ENCODE assay signal across 14 cellular contexts in genomic region chr10:113550365-113550764, GRCh38. TPM values are rescaled to one million over a fixed set of nuclear protein-coding genes. Genes with fewer than 3 reads are reported as not detected.
DNase-seq lines count a peak whose midpoint lies in the region; ATAC-seq, FAIRE-seq and TF ChIP-seq lines count a peak whose summit lies in the region.
"Had no signal": no experiment of that assay in that cellular context is flagged by ENCODE, and none has a peak within 500 bp of the region (broad histone marks: within the 10 kb centered on the region; RNA-seq: fewer than 3 reads in every experiment).

No MANE protein-coding gene starts in this region.

- no peak for TF ChIP-seq POLR2A in HepG2 (IDR thresholded peaks at IDR 0.05; ENCODE audit: insufficient read depth in 1 of 2, low read depth in 2 of 2, low read length in 2 of 2)

- H3K9ac ChIP-seq in HepG2 (ENCODE audit: insufficient read depth, low read depth, low read length), result no peak overlapping the region

- no peak for TF ChIP-seq RAD21 in HepG2 (CRISPR knock-in tag; IDR thresholded peaks at IDR 0.05)

- H3K4me1 Mint-ChIP-seq in chondrocyte (ENCODE audit: low read depth), result peaks cover 8% of the 10 kb centered on the region
- H3K4me1 Mint-ChIP-seq in stimulated activated naive B cell treated with anti-CD40 and anti-IgM and Interleukin-4, amounts not matched to agents 10 μg/mL and 1 μg/mL and 100 μg/mL, for 72 hours, result no peaks in the 10 kb centered on the region
- no peaks in the 10 kb centered on the region for H3K4me1 Mint-ChIP-seq in activated T-helper 2 cell treated with anti-CD3 and anti-CD28 coated beads, Interferon-gamma antibody, Interleukin-2, Interleukin-4, amounts not matched to agents 10 μg/mL and 5 μg/mL and 100 μg/mL, durations not matched to agents 14 hours and 24 hours and 36 hours (ENCODE audit: low read depth)
- H3K4me1 Mint-ChIP-seq: CD4-positive, CD25-positive, alpha-beta regulatory T cell; naive B cell had no signal

- no TSS peak for BruUV-seq in HepG2 (replicated peaks; lab: Mats Ljungman, UMichigan)

- no peak overlapping the region for H3K27ac ChIP-seq in HepG2 (ENCODE audit: extremely low read length, insufficient read depth, low read length)
- H3K27ac ChIP-seq in heart right ventricle, result peak overlapping the region in 1 of 10 donors; percentile 16
- H3K27ac ChIP-seq: coronary artery had no signal

- H3K27ac Mint-ChIP-seq in chondrocyte (ENCODE audit: unreplicated experiment), result peak overlapping the region; percentile 49
- no peak overlapping the region for H3K27ac Mint-ChIP-seq in stimulated activated naive B cell treated with anti-CD40 and anti-IgM and Interleukin-4, amounts not matched to agents 10 μg/mL and 1 μg/mL and 100 μg/mL, for 72 hours
- no peak overlapping the region for H3K27ac Mint-ChIP-seq in activated T-helper 2 cell treated with anti-CD3 and anti-CD28 coated beads, Interferon-gamma antibody, Interleukin-2, Interleukin-4, amounts not matched to agents 10 μg/mL and 5 μg/mL and 100 μg/mL, durations not matched to agents 14 hours and 24 hours and 36 hours
- H3K27ac Mint-ChIP-seq: CD4-positive, CD25-positive, alpha-beta regulatory T cell; naive B cell had no signal

- H3K9me3 Mint-ChIP-seq in chondrocyte (ENCODE audit: low read depth), result no peaks in the 10 kb centered on the region
- peaks cover 0 to 2% of the 10 kb centered on the region in 2 donors for H3K9me3 Mint-ChIP-seq in stimulated activated naive B cell treated with anti-CD40 and anti-IgM and Interleukin-4, amounts not matched to agents 10 μg/mL and 1 μg/mL and 100 μg/mL, for 72 hours
- H3K9me3 Mint-ChIP-seq in activated T-helper 2 cell treated with anti-CD3 and anti-CD28 coated beads, Interferon-gamma antibody, Interleukin-2, Interleukin-4, amounts not matched to agents 10 μg/mL and 5 μg/mL and 100 μg/mL, durations not matched to agents 14 hours and 24 hours and 36 hours, result no peaks in the 10 kb centered on the region
- H3K9me3 Mint-ChIP-seq: stimulated activated naive CD8-positive, alpha-beta T cell treated with anti-CD3 and anti-CD28 coated beads, Interleukin-15, Interleukin-2, amounts not matched to agents 100 ng/mL and 50 ng/mL, for 24 hours had no signal

- H3K4me3 ChIP-seq in HepG2 (replicated peaks in 1 of 3; ENCODE audit: insufficient read depth in 1 of 3, low read depth in 2 of 3, low read length in 3 of 3) (no peak overlapping the region), heart right ventricle (no peak overlapping the region)
- H3K4me3 ChIP-seq: coronary artery had no signal

- ATAC-seq in HepG2 (no peak), heart right ventricle (no peak)
- ATAC-seq in stimulated activated naive B cell treated with anti-CD40 and anti-IgM and Interleukin-4, amounts not matched to agents 10 μg/mL and 1 μg/mL and 100 μg/mL, for 72 hours (replicated peaks), result no peak

- H3K27me3 ChIP-seq in HepG2 (ENCODE audit: control insufficient read depth in 1 of 2, insufficient read depth in 2 of 2, low read length in 2 of 2), result peaks cover 0 to 4% of the 10 kb centered on the region in 2 experiments; a peak in 1 of 5 replicates
- peaks cover 0 to 16% (median 4%) of the 10 kb centered on the region in 7 donors for H3K27me3 ChIP-seq in heart right ventricle

- H3K4me3 Mint-ChIP-seq in chondrocyte (ENCODE audit: unreplicated experiment), result no peak overlapping the region
- no peak overlapping the region for H3K4me3 Mint-ChIP-seq in stimulated activated naive B cell treated with anti-CD40 and anti-IgM and Interleukin-4, amounts not matched to agents 10 μg/mL and 1 μg/mL and 100 μg/mL, for 72 hours
- no peak overlapping the region for H3K4me3 Mint-ChIP-seq in activated T-helper 2 cell treated with anti-CD3 and anti-CD28 coated beads, Interferon-gamma antibody, Interleukin-2, Interleukin-4, amounts not matched to agents 10 μg/mL and 5 μg/mL and 100 μg/mL, durations not matched to agents 14 hours and 24 hours and 36 hours (ENCODE audit: low read depth)
- H3K4me3 Mint-ChIP-seq: CD4-positive, CD25-positive, alpha-beta regulatory T cell; stimulated activated naive CD8-positive, alpha-beta T cell treated with anti-CD3 and anti-CD28 coated beads, Interleukin-15, Interleukin-2, amounts not matched to agents 100 ng/mL and 50 ng/mL, for 24 hours had no signal

- no peaks in the 10 kb centered on the region for H4K20me1 ChIP-seq in HepG2 (ENCODE audit: insufficient read depth, low read length)

- no peak for FAIRE-seq in HepG2 (lab: Jason Lieb, UNC)

- H3K36me3 Mint-ChIP-seq in chondrocyte (ENCODE audit: low read depth), result peaks cover 2% of the 10 kb centered on the region
- H3K36me3 Mint-ChIP-seq in stimulated activated naive B cell treated with anti-CD40 and anti-IgM and Interleukin-4, amounts not matched to agents 10 μg/mL and 1 μg/mL and 100 μg/mL, for 72 hours, result no peaks in the 10 kb centered on the region
- no peaks in the 10 kb centered on the region for H3K36me3 Mint-ChIP-seq in activated T-helper 2 cell treated with anti-CD3 and anti-CD28 coated beads, Interferon-gamma antibody, Interleukin-2, Interleukin-4, amounts not matched to agents 10 μg/mL and 5 μg/mL and 100 μg/mL, durations not matched to agents 14 hours and 24 hours and 36 hours (ENCODE audit: low read depth)
- H3K36me3 Mint-ChIP-seq: CD4-positive, CD25-positive, alpha-beta regulatory T cell; naive B cell had no signal

- 35% methylated on average over 4 of the region's 6 CpGs for WGBS in HepG2 (ENCODE audit: low lambda C conversion rate)
- WGBS in heart right ventricle, 2 donors, result 52 to 54% methylated on average over 6 of the region's 6 CpGs

- in situ Hi-C loops in HepG2 (cut with HindIII; ENCODE audit: extremely low pct_ligation_motif_present, low pct_unique_long_range_greater_than_20kb), result no loop called here

- no peaks in the 10 kb centered on the region for H3K79me2 ChIP-seq in HepG2 (ENCODE audit: insufficient read depth, low read length)

- H3K4me2 ChIP-seq in HepG2 (ENCODE audit: low read depth, low read length), result no peak overlapping the region

- no peaks in the 10 kb centered on the region for H3K9me3 ChIP-seq in HepG2 (ENCODE audit: low read length)
- no peaks in the 10 kb centered on the region for H3K9me3 ChIP-seq in heart right ventricle

- no peak overlapping the region for H2AFZ ChIP-seq in HepG2 (ENCODE audit: low read length)

- DNase-seq in DMS53 (lab: John Stamatoyannopoulos, UW), result peak; percentile 69
- peak; percentile 19 for DNase-seq in LHCN-M2 (ENCODE audit: low read depth)
- DNase-seq in chondrocyte (ENCODE audit: low spot score), result no peak
- DNase-seq in HepG2 (ENCODE audit: low spot score), result no peak
- DNase-seq in DMS79 (lab: John Stamatoyannopoulos, UW), result no peak
- DNase-seq in heart right ventricle, result no peak
- DNase-seq in stimulated activated naive B cell treated with anti-CD40 and anti-IgM and Interleukin-4, amounts not matched to agents 10 μg/mL and 1 μg/mL and 100 μg/mL, for 72 hours, result no peak
- DNase-seq in activated T-helper 2 cell treated with anti-CD3 and anti-CD28 coated beads, Interferon-gamma antibody, Interleukin-2, Interleukin-4, amounts not matched to agents 10 μg/mL and 5 μg/mL and 100 μg/mL, durations not matched to agents 14 hours and 24 hours and 36 hours (ENCODE audit: low spot score), result no peak
- DNase-seq: activated CD4-positive, CD25-positive, alpha-beta regulatory T cell treated with anti-CD3 and anti-CD28 coated beads, Interleukin-2, amount 50 U/mL, for 72 hours; activated effector memory CD4-positive, alpha-beta T cell treated with Interleukin-2 at 50 U/mL for 16 hours; CD4-positive, CD25-positive, alpha-beta regulatory T cell; naive B cell had no signal

- CTCF ChIA-PET in HepG2 (lab: Yijun Ruan, JAX; ENCODE audit: low intra/inter-chr PET ratio, low total read pairs), result no interaction called here

- peaks cover 2% of the 10 kb centered on the region for H3K27me3 Mint-ChIP-seq in chondrocyte (ENCODE audit: low read depth)
- H3K27me3 Mint-ChIP-seq in stimulated activated naive B cell treated with anti-CD40 and anti-IgM and Interleukin-4, amounts not matched to agents 10 μg/mL and 1 μg/mL and 100 μg/mL, for 72 hours, result peaks cover 7 to 18% of the 10 kb centered on the region in 2 donors
- peaks cover 9% of the 10 kb centered on the region for H3K27me3 Mint-ChIP-seq in activated T-helper 2 cell treated with anti-CD3 and anti-CD28 coated beads, Interferon-gamma antibody, Interleukin-2, Interleukin-4, amounts not matched to agents 10 μg/mL and 5 μg/mL and 100 μg/mL, durations not matched to agents 14 hours and 24 hours and 36 hours (ENCODE audit: low read depth)
- H3K27me3 Mint-ChIP-seq: CD4-positive, CD25-positive, alpha-beta regulatory T cell had no signal

- no peak for TF ChIP-seq EP300 in HepG2 (IDR thresholded peaks at IDR 0.05; ENCODE audit: low read depth in 2 of 2, low read length in 2 of 2)
- no peak for TF ChIP-seq EP300 in HepG2 (CRISPR knock-in tag; IDR thresholded peaks at IDR 0.05; ENCODE audit: borderline replicate concordance)

- POLR2A ChIA-PET in HepG2 (lab: Yijun Ruan, JAX), result no interaction called here

- H3K4me1 ChIP-seq in HepG2 (ENCODE audit: insufficient read depth, low read length) (peaks cover 21% of the 10 kb centered on the region), heart right ventricle (no peaks in the 10 kb centered on the region)

- H3K36me3 ChIP-seq in HepG2 (replicated peaks in 1 of 2; ENCODE audit: control insufficient read depth in 1 of 2, insufficient read depth in 2 of 2, low read length in 2 of 2) (no peaks in the 10 kb centered on the region), heart right ventricle (no peaks in the 10 kb centered on the region)

- no peak for TF ChIP-seq CTCF in chondrocyte (IDR thresholded peaks at IDR 0.05)
- no peak for TF ChIP-seq CTCF in HepG2 (CRISPR knock-in tag; IDR thresholded peaks at IDR 0.05)
- no peak for TF ChIP-seq CTCF in heart right ventricle (IDR thresholded peaks at IDR 0.05)

- intact Hi-C loops in HepG2 (cut with micrococcal nuclease; ENCODE audit: unreplicated experiment), result no loop called here
- intact Hi-C loops in heart right ventricle (cut with DNase I), result no loop called here
- intact Hi-C loops in activated T-helper 2 cell treated with anti-CD3 and anti-CD28 coated beads, Interferon-gamma antibody, Interleukin-2, Interleukin-4, amounts not matched to agents 10 μg/mL and 5 μg/mL and 100 μg/mL, durations not matched to agents 14 hours and 24 hours and 36 hours (cut with micrococcal nuclease), result no loop called here

RNA-seq across cellular contexts. Expression of gene HABP2, which starts 2.5 kb away (rescaled TPM):
- total RNA-seq in LHCN-M2 (2014; rRNA removed), result not detected in 2 replicates
- not detected for polyA plus RNA-seq in LHCN-M2 (2012)
- not detected in 3 replicates for total RNA-seq in chondrocyte
- total RNA-seq in HepG2 (2016; rRNA removed; fragmentation: Illumina TruSeq; extraction: Trizol), result 0.13 TPM in 1 of 2 replicates, not detected in the other
- not detected in 2 replicates for total RNA-seq in HepG2 (2016; cell fraction: cytosol; rRNA removed; fragmentation: Illumina TruSeq; extraction: Trizol; ENCODE audit: low read depth)
- 0.04 and 0.06 TPM in 2 replicates for total RNA-seq in HepG2 (2016; cell fraction: insoluble cytoplasmic fraction; rRNA removed; fragmentation: Illumina TruSeq; extraction: Trizol)
- total RNA-seq in HepG2 (2016; cell fraction: membrane; rRNA removed; fragmentation: Illumina TruSeq; extraction: Trizol), result not detected in 2 replicates
- 0.16 TPM in 1 of 2 replicates, not detected in the other for total RNA-seq in HepG2 (2016; cell fraction: nucleus; rRNA removed; fragmentation: Illumina TruSeq; extraction: Trizol)
- polyA plus RNA-seq in HepG2 (2011; rRNA removed), result 0.12 TPM in 2 replicates
- 0.10 and 0.11 TPM in 2 replicates for polyA plus RNA-seq in HepG2 (2011; cell fraction: cytosol; rRNA removed)
- polyA plus RNA-seq in HepG2 (2011; cell fraction: nucleus; rRNA removed), result 0.03 and 0.06 TPM in 2 replicates
- 0.04 TPM in 1 of 2 replicates, not detected in the other for polyA plus RNA-seq in HepG2 (2012)
- not detected in 2 replicates for polyA plus RNA-seq in HepG2 (2016; cell fraction: cytosol; fragmentation: Illumina TruSeq; extraction: Trizol; ENCODE audit: low read depth)
- polyA plus RNA-seq in HepG2 (2016; cell fraction: insoluble cytoplasmic fraction; fragmentation: Illumina TruSeq; extraction: Trizol; ENCODE audit: low read depth), result not detected in 2 replicates
- not detected in 2 replicates for polyA plus RNA-seq in HepG2 (2016; cell fraction: membrane; fragmentation: Illumina TruSeq; extraction: Trizol; ENCODE audit: low read depth)
- not detected in 2 replicates for polyA plus RNA-seq in HepG2 (2016; cell fraction: nucleus; fragmentation: Illumina TruSeq; extraction: Trizol; ENCODE audit: insufficient read depth, low read depth)
- not detected in 2 replicates for polyA minus RNA-seq in HepG2 (2011; rRNA and poly(A)+ RNA removed; ENCODE audit: low replicate concordance)
- not detected in 2 replicates for polyA minus RNA-seq in HepG2 (2011; cell fraction: cytosol; rRNA and poly(A)+ RNA removed)
- not detected in 2 replicates for polyA minus RNA-seq in HepG2 (2011; cell fraction: nucleus; rRNA and poly(A)+ RNA removed)
- not detected for total RNA-seq in heart right ventricle
- polyA plus RNA-seq in heart right ventricle, result under 1 TPM; 0.12 to 0.51 TPM
- total RNA-seq in activated T-helper 2 cell treated with anti-CD3 and anti-CD28 coated beads, Interferon-gamma antibody, Interleukin-2, Interleukin-4, amounts not matched to agents 10 μg/mL and 5 μg/mL and 100 μg/mL, durations not matched to agents 14 hours and 24 hours and 36 hours, result not detected in 2 replicates
- total RNA-seq: CD4-positive, CD25-positive, alpha-beta regulatory T cell had no signal
- polyA plus RNA-seq: CD4-positive, CD25-positive, alpha-beta regulatory T cell had no signal

Comparison
In these comparisons a context has a peak if more than half of its experiments do, and no peak if none do; other contexts are left out.
1. DNase-seq: peak in DMS53 (single experiment) and LHCN-M2 (single experiment); none in chondrocyte (single experiment), HepG2 (single experiment), DMS79 (single experiment), heart right ventricle (0 of 2), stimulated activated naive B cell treated with anti-CD40 and anti-IgM and Interleukin-4, amounts not matched to agents 10 μg/mL and 1 μg/mL and 100 μg/mL, for 72 hours (single experiment) and activated T-helper 2 cell treated with anti-CD3 and anti-CD28 coated beads, Interferon-gamma antibody, Interleukin-2, Interleukin-4, amounts not matched to agents 10 μg/mL and 5 μg/mL and 100 μg/mL, durations not matched to agents 14 hours and 24 hours and 36 hours (single experiment).